ENCODE assay signal across 8 cellular contexts in the genomic region with DNA sequence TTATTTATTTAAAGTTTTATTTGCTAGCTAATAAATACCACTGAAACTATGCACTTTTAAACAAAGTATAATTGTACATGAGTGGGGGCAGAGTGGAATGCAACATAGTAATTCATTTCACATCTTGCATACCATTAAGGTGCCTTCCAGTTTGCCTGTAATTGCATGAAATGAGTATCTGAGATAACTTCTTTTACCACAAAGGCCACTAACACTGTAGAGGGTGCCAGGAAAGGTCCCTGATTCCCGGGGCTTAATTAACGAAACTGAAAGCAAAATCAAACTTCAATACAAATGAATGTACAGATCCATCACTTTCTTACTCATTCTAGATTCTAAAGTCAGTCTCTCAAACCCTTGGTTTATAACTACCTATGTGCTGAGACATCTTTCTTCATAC. TPM values are rescaled to one million over a fixed set of nuclear protein-coding genes. Genes with fewer than 3 reads are reported as not detected.
DNase-seq lines count a peak whose midpoint lies in the region; ATAC-seq, FAIRE-seq and TF ChIP-seq lines count a peak whose summit lies in the region.

No MANE protein-coding gene starts in this region.

- no peak for FAIRE-seq in D721Med (lab: Jason Lieb, UNC)

- H3K4me3 ChIP-seq in DND-41 (ENCODE audit: low read depth in 1 of 2, low read length in 2 of 2) (peak overlapping the region; percentile 43 to 64; a peak in 3 of 4 replicates), tibial nerve (peak overlapping the region; percentile 10 to 89 (median 80))

- no peak for TF ChIP-seq POLR2A in tibial nerve (IDR thresholded peaks at IDR 0.05)

- DNase-seq in DND-41 (peak; percentile 64), globus pallidus (ENCODE audit: low spot score) (peak; percentile 42), tibial nerve (ENCODE audit: low spot score in 2 of 2) (no peak), D721Med (ENCODE audit: insufficient read length, low spot score) (no peak), hippocampal formation (lab: John Stamatoyannopoulos, UW) (no peak)

- ATAC-seq in DND-41 (ENCODE audit: insufficient read depth, low read depth) (peak; percentile 46), GM19395 (IDR thresholded peaks at IDR 0.05; ENCODE audit: unreplicated experiment) (peak; percentile 47), HG03558 (IDR thresholded peaks at IDR 0.05; ENCODE audit: extremely low read depth, unreplicated experiment) (peak; percentile 30)

- no peaks in the 10 kb centered on the region for H3K9me3 ChIP-seq in DND-41 (ENCODE audit: insufficient read depth, low read length, severe bottlenecking)
- no peaks in the 10 kb centered on the region for H3K9me3 ChIP-seq in tibial nerve

- H3K36me3 ChIP-seq in DND-41 (ENCODE audit: insufficient read depth, low read length) (peaks cover 15% of the 10 kb centered on the region), tibial nerve (no peaks in the 10 kb centered on the region)

- H3K79me2 ChIP-seq in DND-41 (ENCODE audit: insufficient read depth, low read length), result peaks cover 71% of the 10 kb centered on the region

- H4K20me1 ChIP-seq in DND-41 (ENCODE audit: insufficient read depth, low read length), result peaks cover 36% of the 10 kb centered on the region; the same call in 1 of the 2 replicates

- H3K27ac ChIP-seq in DND-41 (ENCODE audit: low read length) (peak overlapping the region; percentile 85), VCaP (peak overlapping the region; percentile 92), tibial nerve (peak overlapping the region in 2 of 4 donors; percentile 93 to 94)

- 11 to 13% methylated on average over 2 of the region's 2 CpGs for WGBS in tibial nerve, 2 donors

- H3K27me3 ChIP-seq in DND-41 (ENCODE audit: insufficient read depth, low read length, poor library complexity) (no peaks in the 10 kb centered on the region), tibial nerve (no peaks in the 10 kb centered on the region)

- H3K4me2 ChIP-seq in DND-41 (ENCODE audit: insufficient read depth, low read length), result peak overlapping the region; percentile 83

- TF ChIP-seq CTCF in DND-41 (IDR thresholded peaks at IDR 0.05; ENCODE audit: borderline replicate concordance, extremely low read depth, low read length, poor library complexity, severe bottlenecking) (no peak), VCaP (conservative IDR thresholded peaks at IDR 0.05) (no peak), tibial nerve (IDR thresholded peaks at IDR 0.05) (no peak), D721Med (IDR thresholded peaks at IDR 0.05; ENCODE audit: insufficient read depth, missing control alignments) (no peak)

- no peak overlapping the region for H2AFZ ChIP-seq in DND-41 (ENCODE audit: low read depth, low read length)

- H3K4me1 ChIP-seq in DND-41 (ENCODE audit: insufficient read depth, low read length) (peaks cover 72% of the 10 kb centered on the region), tibial nerve (peaks cover 0 to 51% (median 10%) of the 10 kb centered on the region in 4 donors)

- H3K9ac ChIP-seq in DND-41 (ENCODE audit: low read depth, low read length), result peak overlapping the region; percentile 79

- TF ChIP-seq EP300 in tibial nerve (IDR thresholded peaks at IDR 0.05), result no peak

RNA-seq across cellular contexts. Expression of a gene that starts 2.1 kb away (rescaled TPM):
- 10 to 100 TPM; 57.9 to 63.9 (median 60.5) TPM for total RNA-seq in tibial nerve

Comparison
In these comparisons a context has a peak if more than half of its experiments do, and no peak if none do; other contexts are left out.
1. DNase-seq: peak in DND-41 (single experiment) and globus pallidus (single experiment); none in tibial nerve (0 of 2), D721Med (single experiment) and hippocampal formation (0 of 2).
2. Peak in every context shown above with its lines, with median percentiles within 50 percentile points of each other: ATAC-seq.